In genomic region chr11:85810871-85811611, GRCh38 we compare ENCODE assay signal across 8 cellular contexts. TPM values are rescaled to one million over a fixed set of nuclear protein-coding genes. Genes with fewer than 3 reads are reported as not detected.
DNase-seq lines count a peak whose midpoint lies in the region; ATAC-seq, FAIRE-seq and TF ChIP-seq lines count a peak whose summit lies in the region.

Gene SYTL2, minus strand, starts transcription at chr11:85811141. Its CDS starts 53,416 bp downstream, at chr11:85757725.

- H3K27me3 ChIP-seq in CD8-positive, alpha-beta T cell (ENCODE audit: insufficient read depth, low read length), result no peaks in the 10 kb centered on the region
- H3K27me3 ChIP-seq in neural progenitor cell (peaks cover 41% of the 10 kb centered on the region), stomach (no peaks in the 10 kb centered on the region)

- H3K36me3 ChIP-seq in CD8-positive, alpha-beta T cell (ENCODE audit: insufficient read depth, low read length), result no peaks in the 10 kb centered on the region
- H3K36me3 ChIP-seq in neural progenitor cell, result no peaks in the 10 kb centered on the region
- no peaks in the 10 kb centered on the region for H3K36me3 ChIP-seq in stomach

- TF ChIP-seq POLR2A in stomach (IDR thresholded peaks at IDR 0.05), result peak in 1 of 4 donors; percentile 58

- 0 to 1% (median 1%) methylated on average over 43 to 72 of the region's 72 CpGs for WGBS in stomach, 5 donors

- CTCF ChIA-PET in CD8-positive, alpha-beta T cell (lab: Charles Lee), result interaction anchor here (1.0 to 2.5 kb wide), 6 partner anchors 13 to 113 kb away, joined by 3 to 12 read pairs (median 4); partner anchors contain the start of gene CCDC83
- CTCF ChIA-PET in RWPE1 (lab: Yijun Ruan, JAX), result interaction anchor here (0.6 kb wide), 1 partner anchor 785 kb away, joined by 3 read pairs; no protein-coding TSS in a partner anchor

- no peaks in the 10 kb centered on the region for H4K20me1 ChIP-seq in neural progenitor cell (ENCODE audit: low read depth)

- H3K27me3 Mint-ChIP-seq in CD8-positive, alpha-beta T cell (ENCODE audit: low read depth), result peaks cover 2% of the 10 kb centered on the region
- peaks cover 14% of the 10 kb centered on the region for H3K27me3 Mint-ChIP-seq in neural progenitor cell (ENCODE audit: insufficient read depth, low read depth)

- no peak for TF ChIP-seq EP300 in stomach (IDR thresholded peaks at IDR 0.05)

- H3K27ac ChIP-seq in CD8-positive, alpha-beta T cell (ENCODE audit: low read depth, low read length), result peak within 1 kb of the TSS; percentile 50
- no peak within 1 kb of the TSS for H3K27ac ChIP-seq in RWPE1
- no peak within 1 kb of the TSS for H3K27ac ChIP-seq in neural progenitor cell
- H3K27ac ChIP-seq in stomach, result peak within 1 kb of the TSS; percentile 71 to 81 (median 77)

- peak within 1 kb of the TSS; percentile 93 for H3K4me3 Mint-ChIP-seq in CD8-positive, alpha-beta T cell
- H3K4me3 Mint-ChIP-seq in neural progenitor cell, result peak within 1 kb of the TSS; percentile 87

- peaks cover 19% of the 10 kb centered on the region for H3K4me1 ChIP-seq in CD8-positive, alpha-beta T cell (ENCODE audit: insufficient read depth, low read length)
- peaks cover 5% of the 10 kb centered on the region for H3K4me1 ChIP-seq in neural progenitor cell
- peaks cover 0 to 54% (median 33%) of the 10 kb centered on the region in 4 donors for H3K4me1 ChIP-seq in stomach

- TF ChIP-seq CTCF in CD8-positive, alpha-beta T cell (IDR thresholded peaks at IDR 0.05), result no peak
- TF ChIP-seq CTCF in RWPE1 (conservative IDR thresholded peaks at IDR 0.05; ENCODE audit: low read depth), result 0 out of 2 replicates have a peak, but pooled peaks have one; percentile 7
- peak; percentile 20 for TF ChIP-seq CTCF in neural progenitor cell (IDR thresholded peaks at IDR 0.05)
- peak in 1 of 7 experiments; percentile 14 for TF ChIP-seq CTCF in stomach (IDR thresholded peaks at IDR 0.05)

- peak within 1 kb of the TSS; percentile 93 for H3K27ac Mint-ChIP-seq in CD8-positive, alpha-beta T cell
- peak within 1 kb of the TSS; percentile 43 for H3K27ac Mint-ChIP-seq in neural progenitor cell

- no peaks in the 10 kb centered on the region for H3K9me3 Mint-ChIP-seq in CD8-positive, alpha-beta T cell
- no peaks in the 10 kb centered on the region for H3K9me3 Mint-ChIP-seq in neural progenitor cell

- peak within 1 kb of the TSS; percentile 69 for H2AFZ ChIP-seq in neural progenitor cell (replicated peaks)

- no peak within 1 kb of the TSS for H3K9ac ChIP-seq in neural progenitor cell

- ATAC-seq in CD8-positive, alpha-beta T cell, result peak; percentile 78
- ATAC-seq in GM19452 (IDR thresholded peaks at IDR 0.05; ENCODE audit: unreplicated experiment) (peak; percentile 89), HG03565 (IDR thresholded peaks at IDR 0.05; ENCODE audit: unreplicated experiment) (peak; percentile 66)

- DNase-seq in CD8-positive, alpha-beta T cell, result peak; percentile 53 to 84 (median 71)
- peak; percentile 64 for DNase-seq in RWPE1 (ENCODE audit: low spot score)
- DNase-seq in activated gamma-delta T cell treated with Interleukin-2 at 50 U/mL for 16 hours, result peak; percentile 70
- DNase-seq in frontal cortex (ENCODE audit: low spot score in 2 of 2), result peak; percentile 82 to 83
- peak; percentile 92 for DNase-seq in neural progenitor cell (ENCODE audit: low spot score)
- DNase-seq in stomach, result peak; percentile 82

- no peaks in the 10 kb centered on the region for H3K79me2 ChIP-seq in neural progenitor cell (ENCODE audit: low read depth)

- POLR2A ChIA-PET in CD8-positive, alpha-beta T cell (lab: Charles Lee), result interaction anchor here (1.0 to 2.3 kb wide), 5 partner anchors 11 to 146 kb away, joined by 4 to 13 read pairs (median 9); partner anchors contain the start of genes CCDC83 and CREBZF
- POLR2A ChIA-PET in RWPE1 (lab: Yijun Ruan, JAX; ENCODE audit: low non-redundant PET), result no interaction called here

- no peak for FAIRE-seq in frontal cortex (lab: Jason Lieb, UNC)

- peaks cover 3% of the 10 kb centered on the region for H3K36me3 Mint-ChIP-seq in CD8-positive, alpha-beta T cell
- H3K36me3 Mint-ChIP-seq in neural progenitor cell, result no peaks in the 10 kb centered on the region

- peaks cover 12% of the 10 kb centered on the region for H3F3A ChIP-seq in neural progenitor cell (ENCODE audit: low read depth)

- H3K4me1 Mint-ChIP-seq in CD8-positive, alpha-beta T cell (ENCODE audit: low read depth), result peaks cover 48% of the 10 kb centered on the region
- peaks cover 18% of the 10 kb centered on the region for H3K4me1 Mint-ChIP-seq in neural progenitor cell

- H3K4me2 ChIP-seq in neural progenitor cell, result peak within 1 kb of the TSS; percentile 87

- peak within 1 kb of the TSS; percentile 68 for H3K4me3 ChIP-seq in CD8-positive, alpha-beta T cell (ENCODE audit: low read depth, low read length)
- H3K4me3 ChIP-seq in neural progenitor cell (peak within 1 kb of the TSS; percentile 55), stomach (peak within 1 kb of the TSS; percentile 55 to 72 (median 60))

- intact Hi-C loops in CD8-positive, alpha-beta T cell (cut with DNase I, micrococcal nuclease), result loop anchor here (1.0 to 5.0 kb wide), 10 partner anchors 8 to 256 kb away; partner anchors contain the start of genes CCDC83 (in 1 of the 2), DLG2 (in 1 of the 2), PICALM (in 1 of the 2) and TMEM126B (in 1 of the 2)
- intact Hi-C loops in stomach (cut with DNase I; ENCODE audit: low total_unique reads), result no loop called here

- H3K9me3 ChIP-seq in CD8-positive, alpha-beta T cell (ENCODE audit: low read length), result no peaks in the 10 kb centered on the region
- H3K9me3 ChIP-seq in neural progenitor cell (ENCODE audit: low read depth) (no peaks in the 10 kb centered on the region), stomach (no peaks in the 10 kb centered on the region)

RNA-seq across cellular contexts. Expression of gene SYTL2, which starts in this region (rescaled TPM):
- 10 to 100 TPM; 37.2 to 43.6 TPM for total RNA-seq in CD8-positive, alpha-beta T cell
- total RNA-seq in frontal cortex, result 4.9 TPM
- 26.4 and 34.1 TPM in 2 replicates for total RNA-seq in neural progenitor cell (ENCODE audit: low replicate concordance)
- total RNA-seq in stomach, result 100 to 1,000 TPM; 151 to 391 (median 255) TPM
- polyA plus RNA-seq in stomach, result 10 to 100 TPM in 2 of 3 donors, 1 to 10 TPM in 1; 5.4 to 86.1 (median 11.4) TPM

Comparison
In these comparisons a context has a peak if more than half of its experiments do, and no peak if none do; other contexts are left out.
1. H3K27ac ChIP-seq: peak in CD8-positive, alpha-beta T cell (single experiment) and stomach (5 of 5); none in RWPE1 (single experiment) and neural progenitor cell (single experiment).
2. Peak in every context shown above with its lines, with median percentiles within 50 percentile points of each other: ATAC-seq, DNase-seq and H3K4me3 ChIP-seq.